Comparison of ENCODE assay signal across 1 cellular context in the genomic region with DNA sequence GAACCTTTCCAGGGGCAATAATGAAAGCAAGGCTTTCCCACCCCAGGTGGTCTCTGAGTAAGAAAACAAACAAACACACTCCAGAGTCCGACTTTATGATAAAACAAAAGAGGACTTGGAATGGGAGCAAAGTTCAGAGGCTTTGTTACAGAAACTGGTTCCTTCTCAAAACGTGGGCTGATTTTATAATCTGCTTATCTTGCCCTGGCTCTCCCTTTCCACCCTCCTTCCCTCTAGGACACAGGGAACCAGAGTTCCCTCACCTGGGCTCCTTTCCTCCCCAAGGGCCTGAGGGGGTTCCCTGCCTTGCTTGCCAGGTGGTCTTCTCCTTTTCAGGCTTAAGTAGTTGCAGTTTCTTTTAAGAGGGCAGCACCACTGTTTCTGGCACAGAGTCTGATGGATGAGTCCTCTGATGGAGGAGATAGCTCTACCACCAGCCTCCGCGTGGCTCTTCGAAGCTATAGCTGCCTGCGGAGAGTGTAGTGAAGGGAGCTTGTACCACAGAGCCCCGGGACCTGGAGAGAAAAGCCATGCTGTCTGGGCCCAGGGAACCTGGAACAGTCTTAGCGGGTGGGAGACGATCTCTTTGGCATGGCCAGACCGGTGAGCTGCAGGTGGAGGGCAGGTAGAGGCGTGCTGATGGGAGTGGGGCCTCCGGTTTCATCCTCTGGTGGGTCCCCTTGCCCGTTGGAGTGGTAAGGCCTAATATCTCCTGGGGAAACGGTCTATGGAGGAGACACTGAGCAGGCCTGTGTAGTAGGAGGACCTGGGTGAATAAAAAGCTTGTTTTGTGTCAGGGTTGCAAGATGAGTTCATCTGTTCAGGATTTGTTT.
TF ChIP-seq lines count a peak whose summit lies in the region.

No MANE protein-coding gene starts in this region.

TF ChIP-seq in HepG2, 621 proteins besides CTCF, POLR2A, EP300 and RAD21 (continued from another document and continues in another):
- TF ChIP-seq, protein P1, sequence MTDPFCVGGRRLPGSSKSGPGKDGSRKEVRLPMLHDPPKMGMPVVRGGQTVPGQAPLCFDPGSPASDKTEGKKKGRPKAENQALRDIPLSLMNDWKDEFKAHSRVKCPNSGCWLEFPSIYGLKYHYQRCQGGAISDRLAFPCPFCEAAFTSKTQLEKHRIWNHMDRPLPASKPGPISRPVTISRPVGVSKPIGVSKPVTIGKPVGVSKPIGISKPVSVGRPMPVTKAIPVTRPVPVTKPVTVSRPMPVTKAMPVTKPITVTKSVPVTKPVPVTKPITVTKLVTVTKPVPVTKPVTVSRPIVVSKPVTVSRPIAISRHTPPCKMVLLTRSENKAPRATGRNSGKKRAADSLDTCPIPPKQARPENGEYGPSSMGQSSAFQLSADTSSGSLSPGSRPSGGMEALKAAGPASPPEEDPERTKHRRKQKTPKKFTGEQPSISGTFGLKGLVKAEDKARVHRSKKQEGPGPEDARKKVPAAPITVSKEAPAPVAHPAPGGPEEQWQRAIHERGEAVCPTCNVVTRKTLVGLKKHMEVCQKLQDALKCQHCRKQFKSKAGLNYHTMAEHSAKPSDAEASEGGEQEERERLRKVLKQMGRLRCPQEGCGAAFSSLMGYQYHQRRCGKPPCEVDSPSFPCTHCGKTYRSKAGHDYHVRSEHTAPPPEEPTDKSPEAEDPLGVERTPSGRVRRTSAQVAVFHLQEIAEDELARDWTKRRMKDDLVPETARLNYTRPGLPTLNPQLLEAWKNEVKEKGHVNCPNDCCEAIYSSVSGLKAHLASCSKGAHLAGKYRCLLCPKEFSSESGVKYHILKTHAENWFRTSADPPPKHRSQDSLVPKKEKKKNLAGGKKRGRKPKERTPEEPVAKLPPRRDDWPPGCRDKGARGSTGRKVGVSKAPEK (CRISPR knock-in tag; IDR thresholded peaks at IDR 0.05; ENCODE audit: borderline replicate concordance) = peak; percentile 49; the same call in 1 of the 2 replicates
- TF ChIP-seq ERF (CRISPR knock-in tag; IDR thresholded peaks at IDR 0.05) (no peak), KDM5A (IDR thresholded peaks at IDR 0.05; ENCODE audit: borderline replicate concordance, low read length) (no peak), CCDC6 (CRISPR knock-in tag; IDR thresholded peaks at IDR 0.05) (0 out of 2 replicates have a peak, but pooled peaks have one; percentile 41), ZSCAN31 (CRISPR knock-in tag; IDR thresholded peaks at IDR 0.05; ENCODE audit: low read depth) (no peak), SIN3B (IDR thresholded peaks at IDR 0.05; ENCODE audit: low read length) (no peak), ZBTB1 (CRISPR knock-in tag; IDR thresholded peaks at IDR 0.05; ENCODE audit: borderline replicate concordance) (no peak), ZNF224 (CRISPR knock-in tag; IDR thresholded peaks at IDR 0.05) (0 out of 2 replicates have a peak, but pooled peaks have one; percentile 65), ZSCAN29 (CRISPR knock-in tag; conservative IDR thresholded peaks at IDR 0.05) (no peak), FOXP1 (IDR thresholded peaks at IDR 0.05) (no peak), FOXP1 (CRISPR knock-in tag; IDR thresholded peaks at IDR 0.05) (peak; percentile 73), GATAD2A (CRISPR knock-in tag; IDR thresholded peaks at IDR 0.05) (peak; percentile 86), SP140L (CRISPR knock-in tag; IDR thresholded peaks at IDR 0.05; ENCODE audit: borderline replicate concordance) (no peak), CREM (IDR thresholded peaks at IDR 0.05) (peak; percentile 53; the same call in 1 of the 2 replicates), CREM (CRISPR knock-in tag; IDR thresholded peaks at IDR 0.05) (no peak), BCL6 (CRISPR knock-in tag; IDR thresholded peaks at IDR 0.05) (peak; percentile 28; the same call in 1 of the 2 replicates), HIVEP1 (CRISPR knock-in tag; IDR thresholded peaks at IDR 0.05) (no peak), ETV5 (CRISPR knock-in tag; IDR thresholded peaks at IDR 0.05; ENCODE audit: borderline replicate concordance) (no peak), MTA1 (CRISPR knock-in tag; IDR thresholded peaks at IDR 0.05; ENCODE audit: borderline replicate concordance) (peak; percentile 36; the same call in 1 of the 2 replicates), PHF21A (CRISPR knock-in tag; IDR thresholded peaks at IDR 0.05) (peak; percentile 48; the same call in 1 of the 2 replicates), ZNF331 (CRISPR knock-in tag; IDR thresholded peaks at IDR 0.05) (peak; percentile 41; the same call in 1 of the 2 replicates), ZFX (CRISPR knock-in tag; IDR thresholded peaks at IDR 0.05; ENCODE audit: low read depth) (peak; percentile 86), MYC (CRISPR knock-in tag; IDR thresholded peaks at IDR 0.05; ENCODE audit: borderline replicate concordance) (peak; percentile 58; the same call in 1 of the 2 replicates), AGO2 (optimal IDR thresholded peaks at IDR 0.05; ENCODE audit: low read depth, low read length) (peak; percentile 49), SOX13 (IDR thresholded peaks at IDR 0.05) (peak; percentile 74; the same call in 1 of the 2 replicates), SOX13 (CRISPR knock-in tag; conservative IDR thresholded peaks at IDR 0.05 in 1 of 2, IDR thresholded peaks at IDR 0.05 in 1 of 2) (peak in 1 of 2 experiments; percentile 96; a peak in 2 of 4 replicates), ZNF670 (CRISPR knock-in tag; IDR thresholded peaks at IDR 0.05; ENCODE audit: borderline replicate concordance) (0 out of 2 replicates have a peak, but pooled peaks have one; percentile 61), NCOA1 (CRISPR knock-in tag; IDR thresholded peaks at IDR 0.05) (peak; percentile 54; the same call in 1 of the 2 replicates), CHD4 (IDR thresholded peaks at IDR 0.05; ENCODE audit: borderline replicate concordance, low read length) (0 out of 2 replicates have a peak, but pooled peaks have one; percentile 22), PHF8 (CRISPR knock-in tag; IDR thresholded peaks at IDR 0.05) (peak; percentile 29; the same call in 1 of the 2 replicates), SMAD3 (CRISPR knock-in tag; IDR thresholded peaks at IDR 0.05) (no peak), NKX3-1 (CRISPR knock-in tag; IDR thresholded peaks at IDR 0.05) (no peak), ZNF225 (CRISPR knock-in tag; IDR thresholded peaks at IDR 0.05) (no peak), ZFP90 (CRISPR knock-in tag; IDR thresholded peaks at IDR 0.05; ENCODE audit: borderline replicate concordance) (no peak), ZKSCAN5 (CRISPR knock-in tag; IDR thresholded peaks at IDR 0.05) (no peak), THAP11 (CRISPR knock-in tag; IDR thresholded peaks at IDR 0.05) (peak; percentile 37; the same call in 1 of the 2 replicates), MED1 (CRISPR knock-in tag; IDR thresholded peaks at IDR 0.05) (peak; percentile 52), NR2F6 (IDR thresholded peaks at IDR 0.05) (0 out of 2 replicates have a peak, but pooled peaks have one; percentile 26), NR2F6 (CRISPR knock-in tag; IDR thresholded peaks at IDR 0.05) (no peak), FOXC1 (CRISPR knock-in tag; IDR thresholded peaks at IDR 0.05; ENCODE audit: borderline replicate concordance) (0 out of 2 replicates have a peak, but pooled peaks have one; percentile 51), SRSF1 (optimal IDR thresholded peaks at IDR 0.05; ENCODE audit: low read depth, low read length) (no peak), RBFOX2 (IDR thresholded peaks at IDR 0.05; ENCODE audit: low read depth, low read length) (0 out of 2 replicates have a peak, but pooled peaks have one; percentile 41), ZEB1 (IDR thresholded peaks at IDR 0.05; ENCODE audit: insufficient replicate concordance, low read depth) (no peak), SUZ12 (IDR thresholded peaks at IDR 0.05; ENCODE audit: low read depth, low read length) (no peak), TBL1XR1 (IDR thresholded peaks at IDR 0.05; ENCODE audit: borderline replicate concordance, low read length, partially characterized antibody) (no peak), GATA4 (IDR thresholded peaks at IDR 0.05; ENCODE audit: borderline replicate concordance, low read depth) (peak; percentile 32; the same call in 1 of the 2 replicates), ASH2L (IDR thresholded peaks at IDR 0.05; ENCODE audit: insufficient read length, low read depth, low read length) (peak; percentile 93), TBX3 (IDR thresholded peaks at IDR 0.05; ENCODE audit: borderline replicate concordance) (peak; percentile 47; the same call in 1 of the 2 replicates), ZNF33B (CRISPR knock-in tag; IDR thresholded peaks at IDR 0.05) (0 out of 2 replicates have a peak, but pooled peaks have one; percentile 31), LCORL (IDR thresholded peaks at IDR 0.05) (no peak), LCORL (CRISPR knock-in tag; IDR thresholded peaks at IDR 0.05) (peak; percentile 52)
- TF ChIP-seq, protein P2, sequence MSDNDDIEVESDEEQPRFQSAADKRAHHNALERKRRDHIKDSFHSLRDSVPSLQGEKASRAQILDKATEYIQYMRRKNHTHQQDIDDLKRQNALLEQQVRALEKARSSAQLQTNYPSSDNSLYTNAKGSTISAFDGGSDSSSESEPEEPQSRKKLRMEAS (IDR thresholded peaks at IDR 0.05) = peak; percentile 31
- TF ChIP-seq, protein P3, sequence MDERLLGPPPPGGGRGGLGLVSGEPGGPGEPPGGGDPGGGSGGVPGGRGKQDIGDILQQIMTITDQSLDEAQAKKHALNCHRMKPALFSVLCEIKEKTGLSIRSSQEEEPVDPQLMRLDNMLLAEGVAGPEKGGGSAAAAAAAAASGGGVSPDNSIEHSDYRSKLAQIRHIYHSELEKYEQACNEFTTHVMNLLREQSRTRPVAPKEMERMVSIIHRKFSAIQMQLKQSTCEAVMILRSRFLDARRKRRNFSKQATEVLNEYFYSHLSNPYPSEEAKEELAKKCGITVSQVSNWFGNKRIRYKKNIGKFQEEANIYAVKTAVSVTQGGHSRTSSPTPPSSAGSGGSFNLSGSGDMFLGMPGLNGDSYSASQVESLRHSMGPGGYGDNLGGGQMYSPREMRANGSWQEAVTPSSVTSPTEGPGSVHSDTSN (CRISPR knock-in tag; IDR thresholded peaks at IDR 0.05) = no peak
- TF ChIP-seq, protein P4, sequence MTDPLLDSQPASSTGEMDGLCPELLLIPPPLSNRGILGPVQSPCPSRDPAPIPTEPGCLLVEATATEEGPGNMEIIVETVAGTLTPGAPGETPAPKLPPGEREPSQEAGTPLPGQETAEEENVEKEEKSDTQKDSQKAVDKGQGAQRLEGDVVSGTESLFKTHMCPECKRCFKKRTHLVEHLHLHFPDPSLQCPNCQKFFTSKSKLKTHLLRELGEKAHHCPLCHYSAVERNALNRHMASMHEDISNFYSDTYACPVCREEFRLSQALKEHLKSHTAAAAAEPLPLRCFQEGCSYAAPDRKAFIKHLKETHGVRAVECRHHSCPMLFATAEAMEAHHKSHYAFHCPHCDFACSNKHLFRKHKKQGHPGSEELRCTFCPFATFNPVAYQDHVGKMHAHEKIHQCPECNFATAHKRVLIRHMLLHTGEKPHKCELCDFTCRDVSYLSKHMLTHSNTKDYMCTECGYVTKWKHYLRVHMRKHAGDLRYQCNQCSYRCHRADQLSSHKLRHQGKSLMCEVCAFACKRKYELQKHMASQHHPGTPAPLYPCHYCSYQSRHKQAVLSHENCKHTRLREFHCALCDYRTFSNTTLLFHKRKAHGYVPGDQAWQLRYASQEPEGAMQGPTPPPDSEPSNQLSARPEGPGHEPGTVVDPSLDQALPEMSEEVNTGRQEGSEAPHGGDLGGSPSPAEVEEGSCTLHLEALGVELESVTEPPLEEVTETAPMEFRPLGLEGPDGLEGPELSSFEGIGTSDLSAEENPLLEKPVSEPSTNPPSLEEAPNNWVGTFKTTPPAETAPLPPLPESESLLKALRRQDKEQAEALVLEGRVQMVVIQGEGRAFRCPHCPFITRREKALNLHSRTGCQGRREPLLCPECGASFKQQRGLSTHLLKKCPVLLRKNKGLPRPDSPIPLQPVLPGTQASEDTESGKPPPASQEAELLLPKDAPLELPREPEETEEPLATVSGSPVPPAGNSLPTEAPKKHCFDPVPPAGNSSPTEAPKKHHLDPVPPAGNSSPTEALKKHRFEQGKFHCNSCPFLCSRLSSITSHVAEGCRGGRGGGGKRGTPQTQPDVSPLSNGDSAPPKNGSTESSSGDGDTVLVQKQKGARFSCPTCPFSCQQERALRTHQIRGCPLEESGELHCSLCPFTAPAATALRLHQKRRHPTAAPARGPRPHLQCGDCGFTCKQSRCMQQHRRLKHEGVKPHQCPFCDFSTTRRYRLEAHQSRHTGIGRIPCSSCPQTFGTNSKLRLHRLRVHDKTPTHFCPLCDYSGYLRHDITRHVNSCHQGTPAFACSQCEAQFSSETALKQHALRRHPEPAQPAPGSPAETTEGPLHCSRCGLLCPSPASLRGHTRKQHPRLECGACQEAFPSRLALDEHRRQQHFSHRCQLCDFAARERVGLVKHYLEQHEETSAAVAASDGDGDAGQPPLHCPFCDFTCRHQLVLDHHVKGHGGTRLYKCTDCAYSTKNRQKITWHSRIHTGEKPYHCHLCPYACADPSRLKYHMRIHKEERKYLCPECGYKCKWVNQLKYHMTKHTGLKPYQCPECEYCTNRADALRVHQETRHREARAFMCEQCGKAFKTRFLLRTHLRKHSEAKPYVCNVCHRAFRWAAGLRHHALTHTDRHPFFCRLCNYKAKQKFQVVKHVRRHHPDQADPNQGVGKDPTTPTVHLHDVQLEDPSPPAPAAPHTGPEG (CRISPR knock-in tag; IDR thresholded peaks at IDR 0.05) = no peak
- TF ChIP-seq, protein P5, sequence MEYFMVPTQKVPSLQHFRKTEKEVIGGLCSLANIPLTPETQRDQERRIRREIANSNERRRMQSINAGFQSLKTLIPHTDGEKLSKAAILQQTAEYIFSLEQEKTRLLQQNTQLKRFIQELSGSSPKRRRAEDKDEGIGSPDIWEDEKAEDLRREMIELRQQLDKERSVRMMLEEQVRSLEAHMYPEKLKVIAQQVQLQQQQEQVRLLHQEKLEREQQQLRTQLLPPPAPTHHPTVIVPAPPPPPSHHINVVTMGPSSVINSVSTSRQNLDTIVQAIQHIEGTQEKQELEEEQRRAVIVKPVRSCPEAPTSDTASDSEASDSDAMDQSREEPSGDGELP (IDR thresholded peaks at IDR 0.05; ENCODE audit: borderline replicate concordance, low read depth) = peak; percentile 65; the same call in 1 of the 2 replicates
- TF ChIP-seq, protein P6, sequence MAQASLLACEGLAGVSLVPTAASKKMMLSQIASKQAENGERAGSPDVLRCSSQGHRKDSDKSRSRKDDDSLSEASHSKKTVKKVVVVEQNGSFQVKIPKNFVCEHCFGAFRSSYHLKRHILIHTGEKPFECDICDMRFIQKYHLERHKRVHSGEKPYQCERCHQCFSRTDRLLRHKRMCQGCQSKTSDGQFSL (CRISPR knock-in tag; IDR thresholded peaks at IDR 0.05) = no peak
